In the genomic region with DNA sequence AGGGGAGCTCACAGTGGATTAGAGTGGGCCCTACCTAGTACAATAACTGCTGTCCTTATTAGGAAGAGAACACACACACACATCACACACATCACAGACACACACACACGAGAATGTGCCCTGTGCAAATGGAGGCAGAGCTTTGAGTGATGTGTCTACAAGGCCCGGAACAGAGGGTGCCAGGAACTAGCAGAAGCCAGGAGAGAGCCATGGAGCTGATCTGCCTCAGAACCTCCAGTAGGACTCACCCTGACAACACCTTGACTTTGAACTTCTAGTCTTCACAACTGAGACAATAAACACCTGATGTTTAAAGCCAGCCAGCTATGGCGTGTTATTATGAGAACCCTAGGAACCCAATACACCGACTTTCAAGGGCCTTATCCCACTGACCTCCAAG, we compare ENCODE assay signal across 32 cellular contexts.
"Had no signal": no experiment of that assay in that cellular context is flagged by ENCODE, and none has a peak within 500 bp of the region (broad histone marks: within the 10 kb centered on the region; RNA-seq: fewer than 3 reads in every experiment).

No MANE protein-coding gene starts in this region.

- H3K9me3 Mint-ChIP-seq: activated CD4-positive, alpha-beta T cell treated with anti-CD3 and anti-CD28 coated beads, Interleukin-2, amount 10 ng/mL, durations not matched to agents 24 days and 14 days; activated CD8-positive, alpha-beta T cell treated with anti-CD3 and anti-CD28 coated beads for 36 hours; activated naive CD4-positive, alpha-beta T cell treated with anti-CD3 and anti-CD28 coated beads, Interleukin-2, amount 50 U/mL, for 24 hours; activated naive CD8-positive, alpha-beta T cell treated with anti-CD3 and anti-CD28 coated beads, Interleukin-2, amount 10 ng/mL, durations not matched to agents 7 days and 5 days; activated T-cell treated with anti-CD3 and anti-CD28 coated beads, Interleukin-2, amount 50 U/mL, for 72 hours; activated T-helper 17 cell treated with anti-CD3 and anti-CD28 coated beads, Interleukin-2, amount 50 U/mL, for 72 hours; T-cell had no signal

- H3K27ac ChIP-seq: ascending aorta, breast epithelium, Peyer's patch, WERI-Rb-1 had no signal

- H3K4me1 Mint-ChIP-seq: activated CD4-positive, alpha-beta T cell treated with anti-CD3 and anti-CD28 coated beads, Interleukin-2, amount 10 ng/mL, durations not matched to agents 24 days and 14 days; activated T-helper 17 cell treated with anti-CD3 and anti-CD28 coated beads, Interleukin-2, amount 50 U/mL, for 72 hours; T-helper 17 cell had no signal

- H3K27me3 ChIP-seq: ascending aorta, breast epithelium, Peyer's patch had no signal

- H3K27me3 Mint-ChIP-seq: activated CD8-positive, alpha-beta T cell treated with anti-CD3 and anti-CD28 coated beads for 36 hours; activated naive CD4-positive, alpha-beta T cell treated with anti-CD3 and anti-CD28 coated beads, Interleukin-2, amount 50 U/mL, for 24 hours; activated naive CD8-positive, alpha-beta T cell treated with anti-CD3 and anti-CD28 coated beads, Interleukin-2, amount 10 ng/mL, durations not matched to agents 7 days and 5 days; activated T-helper 17 cell treated with anti-CD3 and anti-CD28 coated beads, Interleukin-2, amount 50 U/mL, for 72 hours had no signal

- H3K4me3 Mint-ChIP-seq: activated CD4-positive, alpha-beta T cell treated with anti-CD3 and anti-CD28 coated beads, Interleukin-2, amount 10 ng/mL, durations not matched to agents 24 days and 14 days; activated CD8-positive, alpha-beta T cell treated with anti-CD3 and anti-CD28 coated beads for 36 hours; activated naive CD4-positive, alpha-beta T cell treated with anti-CD3 and anti-CD28 coated beads, Interleukin-2, amount 50 U/mL, for 24 hours; activated naive CD8-positive, alpha-beta T cell treated with anti-CD3 and anti-CD28 coated beads, Interleukin-2, amount 10 ng/mL, durations not matched to agents 7 days and 5 days; activated T-cell treated with anti-CD3 and anti-CD28 coated beads, Interleukin-2, amount 50 U/mL, for 72 hours; activated T-helper 17 cell treated with anti-CD3 and anti-CD28 coated beads, Interleukin-2, amount 50 U/mL, for 72 hours; T-cell; T-helper 17 cell had no signal

- H3K4me1 ChIP-seq: ascending aorta, breast epithelium, Peyer's patch had no signal

- H3K36me3 Mint-ChIP-seq: activated naive CD4-positive, alpha-beta T cell treated with anti-CD3 and anti-CD28 coated beads, Interleukin-2, amount 50 U/mL, for 24 hours; activated naive CD8-positive, alpha-beta T cell treated with anti-CD3 and anti-CD28 coated beads, Interleukin-2, amount 10 ng/mL, durations not matched to agents 7 days and 5 days had no signal

- H3K36me3 ChIP-seq: breast epithelium, Peyer's patch, WERI-Rb-1 had no signal

- H3K4me3 ChIP-seq: ascending aorta, breast epithelium, K562, Peyer's patch had no signal

- H3K27ac Mint-ChIP-seq: activated CD4-positive, alpha-beta T cell treated with anti-CD3 and anti-CD28 coated beads, Interleukin-2, amount 10 ng/mL, durations not matched to agents 24 days and 14 days; activated CD8-positive, alpha-beta T cell treated with anti-CD3 and anti-CD28 coated beads for 36 hours; activated naive CD4-positive, alpha-beta T cell treated with anti-CD3 and anti-CD28 coated beads, Interleukin-2, amount 50 U/mL, for 24 hours; activated naive CD8-positive, alpha-beta T cell treated with anti-CD3 and anti-CD28 coated beads, Interleukin-2, amount 10 ng/mL, durations not matched to agents 7 days and 5 days; activated T-cell treated with anti-CD3 and anti-CD28 coated beads, Interleukin-2, amount 50 U/mL, for 72 hours; activated T-helper 17 cell treated with anti-CD3 and anti-CD28 coated beads, Interleukin-2, amount 50 U/mL, for 72 hours; T-cell; T-helper 17 cell had no signal

- ATAC-seq: activated CD8-positive, alpha-beta T cell treated with anti-CD3 and anti-CD28 coated beads for 36 hours; activated T-cell treated with anti-CD3 and anti-CD28 coated beads, Interleukin-2, amount 50 U/mL, for 72 hours; activated T-helper 17 cell treated with anti-CD3 and anti-CD28 coated beads, Interleukin-2, amount 50 U/mL, for 72 hours; K562; PC-3; SK-N-SH treated with all-trans-retinoic acid at 6 μM for 48 hours; T-cell; T-helper 17 cell had no signal

- H3K9me3 ChIP-seq: ascending aorta, breast epithelium, Peyer's patch had no signal

- DNase-seq: activated CD4-positive, alpha-beta T cell treated with anti-CD3 and anti-CD28 coated beads, Interleukin-2, amount 10 ng/mL, durations not matched to agents 24 days and 14 days; activated CD4-positive, alpha-beta T cell treated with anti-CD3 and anti-CD28 coated beads, Interleukin-2, amount 50 U/mL, for 4 hours; activated CD4-positive, CD25-positive, alpha-beta regulatory T cell; activated CD8-positive, alpha-beta T cell treated with anti-CD3 and anti-CD28 coated beads for 36 hours; activated effector memory CD4-positive, alpha-beta T cell treated with anti-CD3 and anti-CD28 coated beads, Interleukin-2, amount 50 U/mL, for 16 hours; activated naive CD4-positive, alpha-beta T cell; activated naive CD8-positive, alpha-beta T cell treated with anti-CD3 and anti-CD28 coated beads, Interleukin-2, amount 10 ng/mL, durations not matched to agents 7 days and 5 days; activated T-cell treated with anti-CD3 and anti-CD28 coated beads, Interleukin-2, amount 50 U/mL, for 1 hour; activated T-cell treated with anti-CD3 and anti-CD28 coated beads, Interleukin-2, amount 50 U/mL, for 72 hours; amygdala; central memory CD4-positive, alpha-beta T cell; NCI-H1105; NCI-H1436; NCI-H1694 treated with DMSO at 0.1 percent for 48 hours; NCI-H2171; NCI-H510A; NCI-H526; NCI-H748 treated with DMSO at 0.1 percent for 48 hours; NK-92 treated with Interleukin-12 subunit alpha and Interleukin-12 subunit beta, amount 100 ng/mL, for 24 hours; PC-3; Peyer's patch; RPMI8226; SHP77 treated with DMSO at 0.1 percent for 48 hours; T-cell; T-helper 17 cell; WERI-Rb-1 had no signal
